Comparison of ENCODE assay signal across 26 cellular contexts in the genomic region with DNA sequence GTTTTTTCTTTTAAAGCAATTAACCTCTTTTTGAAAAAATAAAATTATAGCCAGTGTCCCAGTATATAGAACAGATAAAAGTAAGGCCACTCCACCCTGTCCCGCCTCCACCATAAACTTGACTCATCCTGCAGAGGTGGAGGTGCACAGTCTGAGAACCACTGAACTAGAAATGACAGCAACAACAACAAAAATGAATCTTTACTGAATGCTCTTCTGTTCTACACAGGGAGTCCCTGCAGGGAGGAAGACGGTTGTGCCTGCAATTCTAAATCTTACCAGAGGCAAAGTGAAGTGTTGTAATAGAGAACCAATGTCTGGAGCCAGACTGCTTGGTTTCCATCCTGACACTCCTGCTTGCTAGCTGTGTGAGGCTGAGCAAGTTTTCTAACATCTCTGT.
DNase-seq lines count a peak whose midpoint lies in the region; ATAC-seq, FAIRE-seq and TF ChIP-seq lines count a peak whose summit lies in the region.
"Had no signal": no experiment of that assay in that cellular context is flagged by ENCODE, and none has a peak within 500 bp of the region (broad histone marks: within the 10 kb centered on the region; RNA-seq: fewer than 3 reads in every experiment).

No MANE protein-coding gene starts in this region.

- no peaks in the 10 kb centered on the region for H3K9me2 ChIP-seq in HCT116 (ENCODE audit: insufficient read depth)

- 17% methylated on average over 2 of the region's 2 CpGs for WGBS in K562 (ENCODE audit: insufficient coverage, low coverage, missing lambda C conversion rate)

- FAIRE-seq in K562 (lab: Jason Lieb, UNC) (no peak), urothelium cell line (lab: Jason Lieb, UNC) (no peak)
- FAIRE-seq: GM12878 had no signal

- TF ChIP-seq POLR2A in HCT116 (IDR thresholded peaks at IDR 0.05; ENCODE audit: borderline replicate concordance, extremely low read depth, insufficient read depth, insufficient read length) (no peak), K562 (conservative IDR thresholded peaks at IDR 0.05) (no peak)

- H3K9me1 ChIP-seq in K562 (ENCODE audit: control insufficient read depth, insufficient read depth, low read length), result no peaks in the 10 kb centered on the region

- BruUV-seq in HCT116 (replicated peaks; lab: Mats Ljungman, UMichigan), result no TSS peak
- BruUV-seq in K562 (replicated peaks; lab: Mats Ljungman, UMichigan), result no TSS peak

- peak; percentile 66; the same call in 1 of the 2 replicates for ATAC-seq in HCT116
- peak; percentile 35; the same call in 1 of the 3 replicates for ATAC-seq in K562
- ATAC-seq in left colon, result peak; percentile 81
- no peak for ATAC-seq in GM19463 (IDR thresholded peaks at IDR 0.05; ENCODE audit: unreplicated experiment)
- ATAC-seq: GM12878, left cardiac atrium, Panc1, T-helper 17 cell had no signal

- H3K4me3 ChIP-seq in AG04450 (ENCODE audit: low read depth, low read length) (no peak overlapping the region), HCT116 (replicated peaks in 1 of 2; ENCODE audit: low read depth in 1 of 2, low read length in 2 of 2) (no peak overlapping the region), K562 (no peak overlapping the region)
- H3K4me3 ChIP-seq: BLaER1, cardiac muscle cell, GM12878, SJCRH30, skin epidermis, upper lobe of left lung had no signal

- TF ChIP-seq EP300 in K562 (IDR thresholded peaks at IDR 0.05; ENCODE audit: low read length), result no peak

- H3K4me2 ChIP-seq in HCT116 (ENCODE audit: low read length), result no peak overlapping the region
- H3K4me2 ChIP-seq in K562 (ENCODE audit: insufficient read depth, low read length), result no peak overlapping the region
- H3K4me2 ChIP-seq: BLaER1 had no signal

- POLR2A ChIA-PET in AG04450 (lab: Yijun Ruan, JAX), result interaction anchor here (0.6 kb wide), 1 partner anchor 268 kb away, joined by 3 read pairs; no protein-coding TSS in a partner anchor
- POLR2A ChIA-PET in HCT116 (lab: Charles Lee), result no interaction called here
- POLR2A ChIA-PET in K562 (lab: Yijun Ruan, JAX), result no interaction called here

- RAD21 ChIA-PET in HCT116 (lab: Charles Lee; ENCODE audit: low non-redundant PET in 1 of 2, low total read pairs in 2 of 2, uncharacterized antibody in 2 of 2, unreplicated experiment in 2 of 2), result no interaction called here

- CTCF ChIA-PET in AG04450 (lab: Charles Lee), result interaction anchor here (0.6 to 1.9 kb wide), 3 partner anchors 102 to 160 kb away, joined by 3 to 5 read pairs (median 3); no protein-coding TSS in a partner anchor
- CTCF ChIA-PET in HCT116 (lab: Charles Lee), result no interaction called here
- CTCF ChIA-PET in K562 (lab: Yijun Ruan, JAX; ENCODE audit: low intra/inter-chr PET ratio), result no interaction called here

- H3K27ac ChIP-seq in AG04450 (ENCODE audit: low read depth, low read length) (no peak overlapping the region), HCT116 (ENCODE audit: low read depth, low read length) (no peak overlapping the region), K562 (ENCODE audit: extremely low read depth, low read depth, low read length) (no peak overlapping the region)
- H3K27ac ChIP-seq: BLaER1, cardiac muscle cell, SJCRH30, upper lobe of left lung, VCaP had no signal

- H3K9me3 ChIP-seq in AG04450 (ENCODE audit: control insufficient read depth, insufficient read depth, low read length), result no peaks in the 10 kb centered on the region
- H3K9me3 ChIP-seq in HCT116 (ENCODE audit: control insufficient read depth in 1 of 2, insufficient read depth in 1 of 2, low read depth in 1 of 2, low read length in 2 of 2), result no peaks in the 10 kb centered on the region
- H3K9me3 ChIP-seq in K562 (replicated peaks; ENCODE audit: control insufficient read depth, insufficient read depth, low read depth, low read length), result no peaks in the 10 kb centered on the region
- H3K9me3 ChIP-seq: BLaER1, SJCRH30, upper lobe of left lung had no signal

- in situ Hi-C loops in K562 (cut with MboI), result no loop called here

- H3K36me3 ChIP-seq in HCT116 (ENCODE audit: control insufficient read depth in 1 of 2, insufficient read depth in 2 of 2, low read length in 2 of 2), result no peaks in the 10 kb centered on the region
- no peaks in the 10 kb centered on the region for H3K36me3 ChIP-seq in K562 (ENCODE audit: control insufficient read depth, insufficient read depth, low read length)
- H3K36me3 ChIP-seq: BLaER1, cardiac muscle cell, SJCRH30, upper lobe of left lung had no signal

- H3K4me1 ChIP-seq in HCT116 (ENCODE audit: control insufficient read depth in 1 of 2, insufficient read depth in 2 of 2, low read length in 2 of 2) (peaks cover 0 to 5% of the 10 kb centered on the region in 2 experiments; a peak in 1 of 4 replicates), K562 (replicated peaks in 1 of 2; ENCODE audit: control insufficient read depth in 2 of 2, insufficient read depth in 2 of 2, low read length in 2 of 2) (no peaks in the 10 kb centered on the region; a peak in 1 of 5 replicates)
- H3K4me1 ChIP-seq: BLaER1 had no signal

- H3K27me3 ChIP-seq in AG04450 (ENCODE audit: control insufficient read depth, insufficient read depth, low read length) (peaks cover under 1% of the 10 kb centered on the region), HCT116 (ENCODE audit: insufficient read depth, low read length) (no peaks in the 10 kb centered on the region), K562 (ENCODE audit: control insufficient read depth in 2 of 2, insufficient read depth in 2 of 2, low read length in 2 of 2) (no peaks in the 10 kb centered on the region)
- H3K27me3 ChIP-seq: BLaER1, SJCRH30, upper lobe of left lung had no signal

- no peaks in the 10 kb centered on the region for H4K20me1 ChIP-seq in HCT116 (ENCODE audit: insufficient read depth)
- H4K20me1 ChIP-seq in K562 (replicated peaks; ENCODE audit: control insufficient read depth, insufficient read depth, low read length), result no peaks in the 10 kb centered on the region
- H4K20me1 ChIP-seq: BLaER1 had no signal

- H3K9ac ChIP-seq in HCT116 (ENCODE audit: low read length) (no peak overlapping the region), K562 (ENCODE audit: insufficient read depth in 1 of 2, low read depth in 2 of 2, low read length in 2 of 2) (no peak overlapping the region)
- H3K9ac ChIP-seq: BLaER1 had no signal

- TF ChIP-seq CTCF in AG04450 (IDR thresholded peaks at IDR 0.05; ENCODE audit: low read depth, low read length) (peak; percentile 34), HCT116 (IDR thresholded peaks at IDR 0.05 in 2 of 3, conservative IDR thresholded peaks at IDR 0.05 in 1 of 3; ENCODE audit: borderline replicate concordance in 1 of 3, insufficient read depth in 1 of 3, low read depth in 2 of 3, low read length in 2 of 3) (peak in 1 of 3 experiments; percentile 13; a peak in 1 of 6 replicates), K562 (IDR thresholded peaks at IDR 0.05 in 2 of 3, conservative IDR thresholded peaks at IDR 0.05 in 1 of 3; ENCODE audit: insufficient read depth in 2 of 3, low read depth in 1 of 3, low read length in 3 of 3) (no peak)

- TF ChIP-seq RAD21 in HCT116 (IDR thresholded peaks at IDR 0.05; ENCODE audit: low read depth) (no peak), K562 (CRISPR knock-in tag; conservative IDR thresholded peaks at IDR 0.05 in 1 of 2, IDR thresholded peaks at IDR 0.05 in 1 of 2) (no peak)

- no peaks in the 10 kb centered on the region for H3K79me2 ChIP-seq in HCT116 (ENCODE audit: insufficient read depth, low read length)
- H3K79me2 ChIP-seq in K562 (ENCODE audit: control insufficient read depth, insufficient read depth, low read length), result no peaks in the 10 kb centered on the region

- DNase-seq in AG04450 (ENCODE audit: low read depth, low spot score) (no peak), HCT116 (ENCODE audit: low read depth, low spot score) (no peak), K562 (ENCODE audit: extremely low read depth in 1 of 4, low spot score in 3 of 4) (no peak), left colon (no peak), HuH-7 (ENCODE audit: low spot score) (no peak), urothelium cell line (ENCODE audit: low spot score) (no peak), HK-2 (ENCODE audit: unreplicated experiment) (no peak)
- DNase-seq: activated CD4-positive, alpha-beta T cell treated with anti-CD3 and anti-CD28 coated beads, Interleukin-2, amount 10 ng/mL, durations not matched to agents 24 days and 14 days; DMS79 treated with DMSO at 0.1 percent for 48 hours; head of caudate nucleus; KBM-7; left cardiac atrium; mesenchymal stem cell; NCI-H1694; NCI-H524 treated with DMSO at 0.1 percent for 48 hours; SJCRH30; stimulated activated CD4-positive, alpha-beta T cell treated with anti-CD3 and anti-CD28 coated beads, Interleukin-2, amount 100 ng/mL, for 24 hours; T-helper 17 cell; upper lobe of left lung had no signal

- H2AFZ ChIP-seq in HCT116 (ENCODE audit: low read depth, low read length, poor library complexity, severe bottlenecking), result no peak overlapping the region
- no peak overlapping the region for H2AFZ ChIP-seq in K562 (ENCODE audit: low read depth, low read length)

- intact Hi-C loops in HCT116 (cut with micrococcal nuclease) (no loop called here), K562 (cut with micrococcal nuclease) (no loop called here), left colon (cut with DNase I, micrococcal nuclease) (no loop called here)

TF ChIP-seq in HCT116, 20 proteins besides CTCF, POLR2A, EP300 and RAD21 (continues in another document):
- TF ChIP-seq EZH2 (IDR thresholded peaks at IDR 0.05) (no peak), JUND (IDR thresholded peaks at IDR 0.05) (no peak), ZNF274 (IDR thresholded peaks at IDR 0.05; ENCODE audit: low read depth, low read length) (no peak), TCF7L2 (IDR thresholded peaks at IDR 0.05; ENCODE audit: borderline replicate concordance, extremely low read depth, insufficient read depth, insufficient read length) (no peak), SRF (IDR thresholded peaks at IDR 0.05; ENCODE audit: low read depth) (no peak), SIN3A (IDR thresholded peaks at IDR 0.05; ENCODE audit: low read depth) (no peak), ZFX (IDR thresholded peaks at IDR 0.05) (no peak)
- TF ChIP-seq, protein P1, sequence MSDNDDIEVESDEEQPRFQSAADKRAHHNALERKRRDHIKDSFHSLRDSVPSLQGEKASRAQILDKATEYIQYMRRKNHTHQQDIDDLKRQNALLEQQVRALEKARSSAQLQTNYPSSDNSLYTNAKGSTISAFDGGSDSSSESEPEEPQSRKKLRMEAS (IDR thresholded peaks at IDR 0.05), result no peak

TF ChIP-seq in K562, 482 proteins besides CTCF, POLR2A, EP300 and RAD21 (continues in another document):
- TF ChIP-seq TCF3 (CRISPR knock-in tag; IDR thresholded peaks at IDR 0.05), result no peak
- no peak for TF ChIP-seq NONO (IDR thresholded peaks at IDR 0.05; ENCODE audit: low read depth in 2 of 2, low read length in 1 of 2)
- no peak for TF ChIP-seq JUND (IDR thresholded peaks at IDR 0.05; ENCODE audit: borderline replicate concordance, low read depth, low read length)
- no peak for TF ChIP-seq JUND (tag; IDR thresholded peaks at IDR 0.05; ENCODE audit: borderline replicate concordance, low read depth, low read length)
- no peak for TF ChIP-seq MXI1 (IDR thresholded peaks at IDR 0.05; ENCODE audit: low read depth, low read length)
- no peak for TF ChIP-seq ZBTB17 (CRISPR knock-in tag; IDR thresholded peaks at IDR 0.05)
- no peak for TF ChIP-seq POLR2B (IDR thresholded peaks at IDR 0.05; ENCODE audit: low read depth, partially characterized antibody)
- TF ChIP-seq ZNF165 (CRISPR knock-in tag; IDR thresholded peaks at IDR 0.05; ENCODE audit: borderline replicate concordance), result no peak
